Comparison of ENCODE assay signal across 1 cellular context in the genomic region with DNA sequence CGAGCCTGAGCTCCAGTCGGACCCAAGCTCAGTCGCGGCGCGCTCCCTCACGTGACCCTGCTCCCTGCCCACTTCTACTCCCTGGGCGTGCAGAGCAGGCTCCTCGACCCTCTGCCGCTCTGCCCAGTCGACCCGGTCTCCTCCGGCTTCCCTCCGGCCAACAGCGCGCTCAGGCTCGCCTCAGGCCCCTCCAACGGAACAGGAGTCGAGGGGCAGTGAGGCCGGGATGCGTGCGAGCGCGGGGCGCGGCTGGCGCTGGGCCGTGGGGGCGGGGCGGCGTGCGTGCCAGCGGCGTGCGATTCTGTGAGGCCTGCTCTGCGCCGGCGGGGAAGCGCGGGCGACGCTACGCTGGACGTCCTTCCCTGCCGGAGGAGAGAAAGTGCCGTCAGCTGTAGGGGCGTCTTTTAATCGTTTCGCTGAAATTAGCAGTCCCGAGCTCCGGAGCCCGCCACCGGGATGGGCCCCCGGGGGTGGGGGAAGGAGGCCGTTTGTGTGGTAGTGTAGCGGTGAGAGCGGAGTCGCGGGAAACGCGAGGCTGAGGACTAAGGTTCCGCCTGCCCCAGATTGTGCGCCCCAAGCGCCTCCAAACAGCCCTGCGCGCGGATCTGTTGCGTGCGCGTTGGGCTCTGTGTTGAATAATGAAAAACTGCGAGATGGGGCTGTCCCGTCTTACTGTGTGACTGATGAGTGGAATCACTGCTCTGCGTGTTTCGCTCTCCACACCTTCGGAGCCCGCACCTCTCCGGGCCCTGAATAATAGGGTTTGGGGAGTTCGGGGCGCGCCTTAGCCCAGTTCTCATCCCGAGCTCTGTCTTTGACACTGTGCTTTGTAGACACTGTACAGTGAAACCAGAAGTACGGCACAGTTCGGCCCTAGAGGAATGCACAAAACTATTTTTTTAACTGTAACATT.
TF ChIP-seq lines count a peak whose summit lies in the region.

A gene with protein sequence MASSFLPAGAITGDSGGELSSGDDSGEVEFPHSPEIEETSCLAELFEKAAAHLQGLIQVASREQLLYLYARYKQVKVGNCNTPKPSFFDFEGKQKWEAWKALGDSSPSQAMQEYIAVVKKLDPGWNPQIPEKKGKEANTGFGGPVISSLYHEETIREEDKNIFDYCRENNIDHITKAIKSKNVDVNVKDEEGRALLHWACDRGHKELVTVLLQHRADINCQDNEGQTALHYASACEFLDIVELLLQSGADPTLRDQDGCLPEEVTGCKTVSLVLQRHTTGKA (minus strand): TSS at position 217 of the 913 bp plus-strand sequence. CDS start 311 bp downstream, outside the sequence.

TF ChIP-seq in HEK293, 187 proteins besides CTCF, POLR2A, EP300 and RAD21 (continued from another document and continues in another):
- TF ChIP-seq, protein P1, sequence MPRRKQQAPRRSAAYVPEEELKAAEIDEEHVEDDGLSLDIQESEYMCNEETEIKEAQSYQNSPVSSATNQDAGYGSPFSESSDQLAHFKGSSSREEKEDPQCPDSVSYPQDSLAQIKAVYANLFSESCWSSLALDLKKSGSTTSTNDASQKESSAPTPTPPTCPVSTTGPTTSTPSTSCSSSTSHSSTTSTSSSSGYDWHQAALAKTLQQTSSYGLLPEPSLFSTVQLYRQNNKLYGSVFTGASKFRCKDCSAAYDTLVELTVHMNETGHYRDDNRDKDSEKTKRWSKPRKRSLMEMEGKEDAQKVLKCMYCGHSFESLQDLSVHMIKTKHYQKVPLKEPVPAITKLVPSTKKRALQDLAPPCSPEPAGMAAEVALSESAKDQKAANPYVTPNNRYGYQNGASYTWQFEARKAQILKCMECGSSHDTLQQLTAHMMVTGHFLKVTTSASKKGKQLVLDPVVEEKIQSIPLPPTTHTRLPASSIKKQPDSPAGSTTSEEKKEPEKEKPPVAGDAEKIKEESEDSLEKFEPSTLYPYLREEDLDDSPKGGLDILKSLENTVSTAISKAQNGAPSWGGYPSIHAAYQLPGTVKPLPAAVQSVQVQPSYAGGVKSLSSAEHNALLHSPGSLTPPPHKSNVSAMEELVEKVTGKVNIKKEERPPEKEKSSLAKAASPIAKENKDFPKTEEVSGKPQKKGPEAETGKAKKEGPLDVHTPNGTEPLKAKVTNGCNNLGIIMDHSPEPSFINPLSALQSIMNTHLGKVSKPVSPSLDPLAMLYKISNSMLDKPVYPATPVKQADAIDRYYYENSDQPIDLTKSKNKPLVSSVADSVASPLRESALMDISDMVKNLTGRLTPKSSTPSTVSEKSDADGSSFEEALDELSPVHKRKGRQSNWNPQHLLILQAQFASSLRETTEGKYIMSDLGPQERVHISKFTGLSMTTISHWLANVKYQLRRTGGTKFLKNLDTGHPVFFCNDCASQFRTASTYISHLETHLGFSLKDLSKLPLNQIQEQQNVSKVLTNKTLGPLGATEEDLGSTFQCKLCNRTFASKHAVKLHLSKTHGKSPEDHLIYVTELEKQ (tag by site-specific recombination; IDR thresholded peaks at IDR 0.05; ENCODE audit: borderline replicate concordance): peak; percentile 55; the same call in 1 of the 2 replicates
- no peak; the same call in 1 of the 2 replicates for TF ChIP-seq MYNN (tag by site-specific recombination; IDR thresholded peaks at IDR 0.05; ENCODE audit: borderline replicate concordance)
- TF ChIP-seq ZNF416 (tag by site-specific recombination; IDR thresholded peaks at IDR 0.05): no peak
- peak; percentile 90 for TF ChIP-seq KLF8 (tag by site-specific recombination; IDR thresholded peaks at IDR 0.05)
- TF ChIP-seq YY2 (tag by site-specific recombination; IDR thresholded peaks at IDR 0.05): no peak; the same call in 1 of the 2 replicates
- TF ChIP-seq ZNF341 (tag by site-specific recombination; IDR thresholded peaks at IDR 0.05; ENCODE audit: low read depth): peak; percentile 31; the same call in 1 of the 2 replicates
- no peak for TF ChIP-seq SETDB1 (IDR thresholded peaks at IDR 0.05; ENCODE audit: insufficient read length, low read length)
- TF ChIP-seq ZNF121 (tag by site-specific recombination; IDR thresholded peaks at IDR 0.05): peak; percentile 73; the same call in 1 of the 2 replicates
- TF ChIP-seq ZBTB1 (tag by site-specific recombination; IDR thresholded peaks at IDR 0.05): 0 out of 2 replicates have a peak, but pooled peaks have one; percentile 9
- no peak for TF ChIP-seq ZNF239 (tag by site-specific recombination; IDR thresholded peaks at IDR 0.05)
- 0 out of 2 replicates have a peak, but pooled peaks have one; percentile 15 for TF ChIP-seq RBAK (tag by site-specific recombination; IDR thresholded peaks at IDR 0.05)
- no peak for TF ChIP-seq ZNF302 (tag by site-specific recombination; IDR thresholded peaks at IDR 0.05; ENCODE audit: low read depth)
- TF ChIP-seq ZNF132 (tag by site-specific recombination; IDR thresholded peaks at IDR 0.05; ENCODE audit: borderline replicate concordance): no peak
- TF ChIP-seq, protein P2, sequence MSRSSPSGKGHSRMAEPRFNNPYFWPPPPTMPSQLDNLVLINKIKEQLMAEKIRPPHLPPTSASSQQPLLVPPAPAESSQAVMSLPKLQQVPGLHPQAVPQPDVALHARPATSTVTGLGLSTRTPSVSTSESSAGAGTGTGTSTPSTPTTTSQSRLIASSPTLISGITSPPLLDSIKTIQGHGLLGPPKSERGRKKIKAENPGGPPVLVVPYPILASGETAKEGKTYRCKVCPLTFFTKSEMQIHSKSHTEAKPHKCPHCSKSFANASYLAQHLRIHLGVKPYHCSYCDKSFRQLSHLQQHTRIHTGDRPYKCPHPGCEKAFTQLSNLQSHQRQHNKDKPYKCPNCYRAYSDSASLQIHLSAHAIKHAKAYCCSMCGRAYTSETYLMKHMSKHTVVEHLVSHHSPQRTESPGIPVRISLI (tag by site-specific recombination; IDR thresholded peaks at IDR 0.05): no peak
- TF ChIP-seq BCL11B (tag by site-specific recombination; IDR thresholded peaks at IDR 0.05; ENCODE audit: low read depth): no peak
- peak; percentile 54; the same call in 1 of the 2 replicates for TF ChIP-seq GFI1B (tag by site-specific recombination; IDR thresholded peaks at IDR 0.05)
- peak; percentile 79; the same call in 1 of the 2 replicates for TF ChIP-seq ZBTB7A (tag by site-specific recombination; IDR thresholded peaks at IDR 0.05; ENCODE audit: low read depth)
- TF ChIP-seq ZNF221 (tag by site-specific recombination; IDR thresholded peaks at IDR 0.05; ENCODE audit: borderline replicate concordance): no peak
- 0 out of 2 replicates have a peak, but pooled peaks have one; percentile 49 for TF ChIP-seq ZNF184 (tag by site-specific recombination; IDR thresholded peaks at IDR 0.05)
- no peak for TF ChIP-seq ZNF658 (tag by site-specific recombination; IDR thresholded peaks at IDR 0.05)
- no peak for TF ChIP-seq ZNF571 (tag by site-specific recombination; IDR thresholded peaks at IDR 0.05)
- TF ChIP-seq, protein P3, sequence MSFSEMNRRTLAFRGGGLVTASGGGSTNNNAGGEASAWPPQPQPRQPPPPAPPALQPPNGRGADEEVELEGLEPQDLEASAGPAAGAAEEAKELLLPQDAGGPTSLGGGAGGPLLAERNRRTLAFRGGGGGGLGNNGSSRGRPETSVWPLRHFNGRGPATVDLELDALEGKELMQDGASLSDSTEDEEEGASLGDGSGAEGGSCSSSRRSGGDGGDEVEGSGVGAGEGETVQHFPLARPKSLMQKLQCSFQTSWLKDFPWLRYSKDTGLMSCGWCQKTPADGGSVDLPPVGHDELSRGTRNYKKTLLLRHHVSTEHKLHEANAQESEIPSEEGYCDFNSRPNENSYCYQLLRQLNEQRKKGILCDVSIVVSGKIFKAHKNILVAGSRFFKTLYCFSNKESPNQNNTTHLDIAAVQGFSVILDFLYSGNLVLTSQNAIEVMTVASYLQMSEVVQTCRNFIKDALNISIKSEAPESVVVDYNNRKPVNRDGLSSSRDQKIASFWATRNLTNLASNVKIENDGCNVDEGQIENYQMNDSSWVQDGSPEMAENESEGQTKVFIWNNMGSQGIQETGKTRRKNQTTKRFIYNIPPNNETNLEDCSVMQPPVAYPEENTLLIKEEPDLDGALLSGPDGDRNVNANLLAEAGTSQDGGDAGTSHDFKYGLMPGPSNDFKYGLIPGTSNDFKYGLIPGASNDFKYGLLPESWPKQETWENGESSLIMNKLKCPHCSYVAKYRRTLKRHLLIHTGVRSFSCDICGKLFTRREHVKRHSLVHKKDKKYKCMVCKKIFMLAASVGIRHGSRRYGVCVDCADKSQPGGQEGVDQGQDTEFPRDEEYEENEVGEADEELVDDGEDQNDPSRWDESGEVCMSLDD (tag by site-specific recombination; IDR thresholded peaks at IDR 0.05): peak; percentile 87
- TF ChIP-seq INSM2 (tag by site-specific recombination; IDR thresholded peaks at IDR 0.05): peak; percentile 57; the same call in 1 of the 2 replicates
- TF ChIP-seq, protein P4, sequence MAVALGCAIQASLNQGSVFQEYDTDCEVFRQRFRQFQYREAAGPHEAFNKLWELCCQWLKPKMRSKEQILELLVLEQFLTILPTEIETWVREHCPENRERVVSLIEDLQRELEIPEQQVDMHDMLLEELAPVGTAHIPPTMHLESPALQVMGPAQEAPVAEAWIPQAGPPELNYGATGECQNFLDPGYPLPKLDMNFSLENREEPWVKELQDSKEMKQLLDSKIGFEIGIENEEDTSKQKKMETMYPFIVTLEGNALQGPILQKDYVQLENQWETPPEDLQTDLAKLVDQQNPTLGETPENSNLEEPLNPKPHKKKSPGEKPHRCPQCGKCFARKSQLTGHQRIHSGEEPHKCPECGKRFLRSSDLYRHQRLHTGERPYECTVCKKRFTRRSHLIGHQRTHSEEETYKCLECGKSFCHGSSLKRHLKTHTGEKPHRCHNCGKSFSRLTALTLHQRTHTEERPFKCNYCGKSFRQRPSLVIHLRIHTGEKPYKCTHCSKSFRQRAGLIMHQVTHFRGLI (tag by site-specific recombination; IDR thresholded peaks at IDR 0.05): peak; percentile 72
- peak; percentile 83 for TF ChIP-seq ZNF580 (tag by site-specific recombination; IDR thresholded peaks at IDR 0.05)
- TF ChIP-seq ZNF530 (tag by site-specific recombination; IDR thresholded peaks at IDR 0.05; ENCODE audit: low read depth): no peak
- TF ChIP-seq TCF7L2 (IDR thresholded peaks at IDR 0.05; ENCODE audit: borderline replicate concordance, low read depth, low read length): no peak
- peak; percentile 42; the same call in 1 of the 2 replicates for TF ChIP-seq MZF1 (tag by site-specific recombination; IDR thresholded peaks at IDR 0.05; ENCODE audit: borderline replicate concordance)
- peak; percentile 89 for TF ChIP-seq ZFP69B (tag by site-specific recombination; IDR thresholded peaks at IDR 0.05)
- TF ChIP-seq ZNF585B (tag by site-specific recombination; IDR thresholded peaks at IDR 0.05): no peak
- TF ChIP-seq ZNF211 (tag by site-specific recombination; IDR thresholded peaks at IDR 0.05; ENCODE audit: low read depth): no peak
- TF ChIP-seq ZSCAN23 (tag by site-specific recombination; IDR thresholded peaks at IDR 0.05): peak; percentile 56; the same call in 1 of the 2 replicates
- TF ChIP-seq, protein P5, sequence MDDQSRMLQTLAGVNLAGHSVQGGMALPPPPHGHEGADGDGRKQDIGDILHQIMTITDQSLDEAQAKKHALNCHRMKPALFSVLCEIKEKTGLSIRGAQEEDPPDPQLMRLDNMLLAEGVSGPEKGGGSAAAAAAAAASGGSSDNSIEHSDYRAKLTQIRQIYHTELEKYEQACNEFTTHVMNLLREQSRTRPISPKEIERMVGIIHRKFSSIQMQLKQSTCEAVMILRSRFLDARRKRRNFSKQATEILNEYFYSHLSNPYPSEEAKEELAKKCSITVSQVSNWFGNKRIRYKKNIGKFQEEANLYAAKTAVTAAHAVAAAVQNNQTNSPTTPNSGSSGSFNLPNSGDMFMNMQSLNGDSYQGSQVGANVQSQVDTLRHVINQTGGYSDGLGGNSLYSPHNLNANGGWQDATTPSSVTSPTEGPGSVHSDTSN (CRISPR knock-in tag; IDR thresholded peaks at IDR 0.05): peak; percentile 92
- no peak for TF ChIP-seq ZNF274 (IDR thresholded peaks at IDR 0.05; ENCODE audit: low read length)
- TF ChIP-seq ZNF274 (tag by site-specific recombination; IDR thresholded peaks at IDR 0.05; ENCODE audit: borderline replicate concordance): no peak
- TF ChIP-seq ZNF76 (tag by site-specific recombination; IDR thresholded peaks at IDR 0.05; ENCODE audit: borderline replicate concordance, low read depth): 0 out of 2 replicates have a peak, but pooled peaks have one; percentile 39
- TF ChIP-seq HOXD13 (CRISPR knock-in tag; IDR thresholded peaks at IDR 0.05; ENCODE audit: borderline replicate concordance): no peak
- no peak for TF ChIP-seq ZNF707 (tag by site-specific recombination; IDR thresholded peaks at IDR 0.05)
- no peak for TF ChIP-seq ZNF843 (tag by site-specific recombination; IDR thresholded peaks at IDR 0.05)
- peak; percentile 71 for TF ChIP-seq SCRT1 (tag by site-specific recombination; IDR thresholded peaks at IDR 0.05; ENCODE audit: borderline replicate concordance)
- TF ChIP-seq ZBTB48 (tag by site-specific recombination; IDR thresholded peaks at IDR 0.05): peak; percentile 90
- TF ChIP-seq ZNF555 (tag by site-specific recombination; conservative IDR thresholded peaks at IDR 0.05): no peak
- TF ChIP-seq, protein P6, sequence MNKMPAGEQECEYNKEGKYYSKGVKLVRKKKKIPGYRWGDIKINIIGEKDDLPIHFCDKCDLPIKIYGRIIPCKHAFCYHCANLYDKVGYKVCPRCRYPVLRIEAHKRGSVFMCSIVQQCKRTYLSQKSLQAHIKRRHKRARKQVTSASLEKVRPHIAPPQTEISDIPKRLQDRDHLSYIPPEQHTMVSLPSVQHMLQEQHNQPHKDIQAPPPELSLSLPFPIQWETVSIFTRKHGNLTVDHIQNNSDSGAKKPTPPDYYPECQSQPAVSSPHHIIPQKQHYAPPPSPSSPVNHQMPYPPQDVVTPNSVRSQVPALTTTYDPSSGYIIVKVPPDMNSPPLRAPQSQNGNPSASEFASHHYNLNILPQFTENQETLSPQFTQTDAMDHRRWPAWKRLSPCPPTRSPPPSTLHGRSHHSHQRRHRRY (tag by site-specific recombination; IDR thresholded peaks at IDR 0.05): no peak
- peak; percentile 56; the same call in 1 of the 2 replicates for TF ChIP-seq ZNF558 (tag by site-specific recombination; IDR thresholded peaks at IDR 0.05)
- peak; percentile 31; the same call in 1 of the 2 replicates for TF ChIP-seq ZFP37 (tag by site-specific recombination; IDR thresholded peaks at IDR 0.05)
- TF ChIP-seq SP2 (tag by site-specific recombination; IDR thresholded peaks at IDR 0.05): peak; percentile 41
